In genomic region chr10:44706745-44707144, GRCh38 we compare ENCODE assay signal across 18 cellular contexts.
DNase-seq lines count a peak whose midpoint lies in the region; ATAC-seq and TF ChIP-seq lines count a peak whose summit lies in the region.
"Had no signal": no experiment of that assay in that cellular context is flagged by ENCODE, and none has a peak within 500 bp of the region (broad histone marks: within the 10 kb centered on the region; RNA-seq: fewer than 3 reads in every experiment).

No MANE protein-coding gene starts in this region.

- TF ChIP-seq POLR2A in transverse colon (IDR thresholded peaks at IDR 0.05) = no peak

- peak overlapping the region; percentile 30 for H2AFZ ChIP-seq in ACC112 (ENCODE audit: low read length, unreplicated experiment)

- peaks cover 0 to 2% (median 0%) of the 10 kb centered on the region in 3 donors for H3K27me3 Mint-ChIP-seq in CD14-positive monocyte (ENCODE audit: low read depth in 3 of 3)
- H3K27me3 Mint-ChIP-seq: central memory CD8-positive, alpha-beta T cell; natural killer cell treated with Interleukin-12 subunit alpha and Interleukin-12 subunit beta and Interleukin-15 and Interleukin-18, amount 100 ng/mL, for 72 hours had no signal

- no peaks in the 10 kb centered on the region for H3K36me3 Mint-ChIP-seq in CD14-positive monocyte

- ATAC-seq in HG03378 (IDR thresholded peaks at IDR 0.05; ENCODE audit: unreplicated experiment) (no peak), GM18511 (IDR thresholded peaks at IDR 0.05; ENCODE audit: unreplicated experiment) (no peak)
- ATAC-seq: A549; esophagus mucosa; natural killer cell treated with Interleukin-12 subunit alpha and Interleukin-12 subunit beta and Interleukin-15 and Interleukin-18, amount 100 ng/mL, for 72 hours had no signal

- H3K4me3 Mint-ChIP-seq in CD14-positive monocyte = no peak overlapping the region
- H3K4me3 Mint-ChIP-seq: central memory CD8-positive, alpha-beta T cell; natural killer cell treated with Interleukin-12 subunit alpha and Interleukin-12 subunit beta and Interleukin-15 and Interleukin-18, amount 100 ng/mL, for 72 hours had no signal

- H3K27me3 ChIP-seq in ACC112 (ENCODE audit: insufficient read depth, low read length) = no peaks in the 10 kb centered on the region
- H3K27me3 ChIP-seq in transverse colon = no peaks in the 10 kb centered on the region
- H3K27me3 ChIP-seq: tibial artery had no signal

- no peaks in the 10 kb centered on the region for H3K79me2 ChIP-seq in ACC112 (ENCODE audit: control insufficient read depth, insufficient read depth, low read length, unreplicated experiment)

- H3K4me1 Mint-ChIP-seq in CD14-positive monocyte = peaks cover 4% of the 10 kb centered on the region
- H3K4me1 Mint-ChIP-seq: central memory CD8-positive, alpha-beta T cell had no signal

- no peaks in the 10 kb centered on the region; the same call in 1 of the 2 replicates for H3K36me3 ChIP-seq in ACC112 (ENCODE audit: insufficient read depth, low read length)
- no peaks in the 10 kb centered on the region for H3K36me3 ChIP-seq in transverse colon

- H3K9me3 ChIP-seq in transverse colon = peaks cover 0 to 6% of the 10 kb centered on the region in 2 donors
- H3K9me3 ChIP-seq: A549 had no signal

- H3K4me3 ChIP-seq in ACC112 (ENCODE audit: low read depth, low read length) = no peak overlapping the region
- no peak overlapping the region for H3K4me3 ChIP-seq in HFF-Myc (replicated peaks; ENCODE audit: low read depth, low read length)
- no peak overlapping the region for H3K4me3 ChIP-seq in transverse colon
- H3K4me3 ChIP-seq: A549, skin epidermis, tibial artery had no signal

- H3K27ac ChIP-seq in ACC112 (ENCODE audit: low read depth, low read length) (peak overlapping the region; percentile 83), transverse colon (no peak overlapping the region)
- H3K27ac ChIP-seq: A549, tibial artery had no signal

- intact Hi-C loops in transverse colon (cut with DNase I; ENCODE audit: low total_unique reads) = no loop called here
- intact Hi-C loops in CD14-positive monocyte (cut with micrococcal nuclease) = loop anchor here in 1 of 2 donors (10.0 kb wide), 1 partner anchor 48 kb away; no protein-coding TSS in a partner anchor

- peaks cover 6 to 19% (median 12%) of the 10 kb centered on the region in 7 donors for H3K9me3 Mint-ChIP-seq in CD14-positive monocyte

- DNase-seq in HFF-Myc (ENCODE audit: extremely low read depth, low read depth) (peak; percentile 95), amniotic stem cell (lab: John Stamatoyannopoulos, UW) (peak; percentile 80), foreskin melanocyte (peak; percentile 12), transverse colon (no peak), CD14-positive monocyte (ENCODE audit: low spot score) (no peak)
- DNase-seq: activated effector memory CD4-positive, alpha-beta T cell treated with anti-CD3 and anti-CD28 coated beads, Interleukin-2, amount 50 U/mL, for 16 hours; DND-41; left cardiac atrium; NCI-H2171; tibial artery had no signal

- H3K4me1 ChIP-seq in ACC112 (ENCODE audit: control insufficient read depth, insufficient read depth, low read length, unreplicated experiment) (peaks cover 34% of the 10 kb centered on the region), transverse colon (no peaks in the 10 kb centered on the region)
- H3K4me1 ChIP-seq: A549 had no signal

- H3K27ac Mint-ChIP-seq in CD14-positive monocyte = no peak overlapping the region
- H3K27ac Mint-ChIP-seq: natural killer cell treated with Interleukin-12 subunit alpha and Interleukin-12 subunit beta and Interleukin-15 and Interleukin-18, amount 100 ng/mL, for 72 hours had no signal

- TF ChIP-seq CTCF in HFF-Myc (IDR thresholded peaks at IDR 0.05; ENCODE audit: low read depth, low read length, missing control alignments) (no peak), transverse colon (IDR thresholded peaks at IDR 0.05) (no peak), CD14-positive monocyte (IDR thresholded peaks at IDR 0.05) (no peak)

- TF ChIP-seq EP300 in transverse colon (IDR thresholded peaks at IDR 0.05; ENCODE audit: low read depth) = no peak

- in situ Hi-C loops in transverse colon (cut with MboI; ENCODE audit: low pct_ligation_motif_present in 1 of 4, low pct_unique_long_range_greater_than_20kb in 1 of 4, low sequenced_read_pairs in 3 of 4) = no loop called here

Comparison
In these comparisons a context has a peak if more than half of its experiments do, and no peak if none do; other contexts are left out.
1. DNase-seq: peak in HFF-Myc (single experiment), amniotic stem cell (single experiment) and foreskin melanocyte (single experiment); none in transverse colon (single experiment) and CD14-positive monocyte (single experiment).